In the genomic region with DNA sequence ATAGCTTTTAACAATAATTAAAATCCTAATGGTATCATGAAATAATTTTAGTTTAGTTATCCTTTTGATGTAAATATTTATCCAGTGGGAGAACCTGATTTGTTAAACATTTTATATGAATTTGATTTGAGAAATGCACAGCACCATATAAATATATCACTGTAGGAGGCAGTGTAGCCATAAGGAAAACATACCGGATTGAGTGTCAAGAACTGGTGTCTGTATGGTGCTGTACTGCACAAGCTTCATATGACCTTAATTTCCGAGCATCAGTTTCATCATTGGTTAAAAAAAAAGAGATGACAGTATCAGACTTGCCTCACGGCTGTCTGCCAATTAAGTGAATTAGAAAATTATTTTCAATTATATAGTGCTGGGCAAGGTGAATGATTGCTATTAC, we compare ENCODE assay signal across 20 cellular contexts.
DNase-seq lines count a peak whose midpoint lies in the region; ATAC-seq, FAIRE-seq and TF ChIP-seq lines count a peak whose summit lies in the region.
"Had no signal": no experiment of that assay in that cellular context is flagged by ENCODE, and none has a peak within 500 bp of the region (broad histone marks: within the 10 kb centered on the region; RNA-seq: fewer than 3 reads in every experiment).

No MANE protein-coding gene starts in this region.

- H3K27me3 ChIP-seq in upper lobe of right lung (no peaks in the 10 kb centered on the region), PC-9 (ENCODE audit: insufficient read depth, low read depth) (no peaks in the 10 kb centered on the region)
- H3K27me3 ChIP-seq: esophagus squamous epithelium, heart left ventricle, spleen, thyroid gland had no signal

- no peak overlapping the region for H3K4me2 ChIP-seq in PC-9

- H3K79me2 ChIP-seq in PC-9 (ENCODE audit: low read depth) = no peaks in the 10 kb centered on the region

- H3K4me1 ChIP-seq in upper lobe of right lung = peaks cover 10% of the 10 kb centered on the region
- H3K4me1 ChIP-seq in PC-9 (replicated peaks; ENCODE audit: insufficient read depth) = no peaks in the 10 kb centered on the region
- H3K4me1 ChIP-seq: esophagus squamous epithelium, spleen had no signal

- peak; percentile 76 for FAIRE-seq in frontal cortex (lab: Jason Lieb, UNC)
- FAIRE-seq: GM19239 had no signal

- peak; percentile 64 for ATAC-seq in upper lobe of right lung
- ATAC-seq: heart left ventricle, psoas muscle had no signal

- no peak overlapping the region for H2AFZ ChIP-seq in PC-9

- BruUV-seq in PC-9 (replicated peaks; lab: Mats Ljungman, UMichigan) = no TSS peak

- H3K9me3 ChIP-seq in upper lobe of right lung (no peaks in the 10 kb centered on the region), PC-9 (ENCODE audit: insufficient read depth, low read depth) (no peaks in the 10 kb centered on the region)
- H3K9me3 ChIP-seq: esophagus squamous epithelium, HAP-1, heart left ventricle, lower lobe of right lung, psoas muscle, spleen, thyroid gland had no signal

- H3F3A ChIP-seq in PC-9 (ENCODE audit: insufficient read depth, low read depth) = no peaks in the 10 kb centered on the region; the same call in 1 of the 2 replicates

- intact Hi-C loops in upper lobe of right lung (cut with DNase I) = no loop called here
- intact Hi-C loops in PC-9 (cut with micrococcal nuclease; ENCODE audit: unreplicated experiment) = no loop called here

- no peak overlapping the region for H3K4me3 ChIP-seq in upper lobe of right lung
- no peak overlapping the region for H3K4me3 ChIP-seq in PC-9
- H3K4me3 ChIP-seq: esophagus squamous epithelium, HAP-1, heart left ventricle, lower lobe of right lung, psoas muscle, spleen, thyroid gland had no signal

- POLR2A ChIA-PET in GM10248 (lab: Yijun Ruan, JAX) = no interaction called here
- POLR2A ChIA-PET in PC-9 (lab: Charles Lee; ENCODE audit: unreplicated experiment) = no interaction called here

- peak; percentile 29 for DNase-seq in NCI-H2171 treated with DMSO at 0.1 percent for 48 hours (lab: John Stamatoyannopoulos, UW)
- DNase-seq in NCI-H2171 (lab: John Stamatoyannopoulos, UW) = no peak
- peak; percentile 71 for DNase-seq in NCI-H69 (lab: John Stamatoyannopoulos, UW)
- DNase-seq in frontal cortex (ENCODE audit: low spot score in 2 of 2) = no peak
- no peak for DNase-seq in upper lobe of right lung
- no peak for DNase-seq in GM10248 (ENCODE audit: extremely low spot score)
- no peak for DNase-seq in PC-9
- no peak for DNase-seq in effector CD8-positive, alpha-beta T cell (lab: John Stamatoyannopoulos, UW)
- DNase-seq: activated CD4-positive, alpha-beta T cell treated with anti-CD3 and anti-CD28 coated beads, Interleukin-2, amount 10 ng/mL, durations not matched to agents 7 days and 5 days; activated naive CD4-positive, alpha-beta T cell treated with anti-CD3 and anti-CD28 coated beads for 36 hours; CD4-positive, alpha-beta memory T cell; esophagus squamous epithelium; heart left ventricle; KG1; lower lobe of right lung; psoas muscle; spleen; thyroid gland had no signal

- no peaks in the 10 kb centered on the region for H4K20me1 ChIP-seq in PC-9 (ENCODE audit: insufficient read depth)

- H3K36me3 ChIP-seq in upper lobe of right lung (no peaks in the 10 kb centered on the region), PC-9 (ENCODE audit: low read depth) (no peaks in the 10 kb centered on the region)
- H3K36me3 ChIP-seq: HAP-1, heart left ventricle, lower lobe of right lung, spleen, thyroid gland had no signal

- H3K27ac ChIP-seq in upper lobe of right lung = no peak overlapping the region
- no peak overlapping the region for H3K27ac ChIP-seq in PC-9
- H3K27ac ChIP-seq: esophagus squamous epithelium, heart left ventricle, lower lobe of right lung, psoas muscle, spleen, thyroid gland had no signal

- no peak for TF ChIP-seq CTCF in upper lobe of right lung (IDR thresholded peaks at IDR 0.05)
- no peak for TF ChIP-seq CTCF in GM10248 (IDR thresholded peaks at IDR 0.05; ENCODE audit: control extremely low read depth, extremely low read depth, low read depth, missing control alignments)
- TF ChIP-seq CTCF in PC-9 (conservative IDR thresholded peaks at IDR 0.05) = no peak

- no peaks in the 10 kb centered on the region for H3K9me2 ChIP-seq in PC-9 (ENCODE audit: insufficient read depth)

- CTCF ChIA-PET in GM10248 (lab: Yijun Ruan, JAX) = interaction anchor here (1.0 to 3.0 kb wide), 3 partner anchors 9 to 1067 kb away, joined by 3 to 10 read pairs (median 3); no protein-coding TSS in a partner anchor
- CTCF ChIA-PET in PC-9 (lab: Charles Lee) = no interaction called here

Comparison
In these comparisons a context has a peak if more than half of its experiments do, and no peak if none do; other contexts are left out.
1. DNase-seq: peak in NCI-H2171 treated with DMSO at 0.1 percent for 48 hours (single experiment) and NCI-H69 (single experiment); none in NCI-H2171 (single experiment), frontal cortex (0 of 2), upper lobe of right lung (single experiment), GM10248 (single experiment), PC-9 (0 of 2) and effector CD8-positive, alpha-beta T cell (single experiment).